In the genomic region with DNA sequence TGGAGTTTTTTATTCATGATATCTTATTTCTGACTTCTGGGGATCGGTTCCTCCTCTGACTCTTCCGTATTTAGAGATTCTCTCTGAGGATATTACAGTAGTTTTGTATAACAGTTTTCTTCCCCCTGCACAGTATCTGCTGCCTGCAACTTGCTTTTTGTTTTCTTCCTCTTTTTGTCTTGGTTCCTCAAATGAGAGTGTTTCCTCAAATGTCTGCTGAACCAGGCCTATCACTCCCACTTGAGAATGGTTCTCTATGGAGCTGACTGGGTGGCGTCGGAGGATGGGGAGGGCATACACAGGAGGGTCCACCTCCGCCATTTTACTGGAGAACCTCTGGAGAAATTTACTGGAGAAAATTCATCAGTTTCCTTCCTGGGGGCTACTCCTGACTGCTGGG, we compare ENCODE assay signal across 13 cellular contexts. TPM values are rescaled to one million over a fixed set of nuclear protein-coding genes. Genes with fewer than 3 reads are reported as not detected.
A peak's percentile ranks its signal among the peaks of the same experiment; 100 is the strongest.
DNase-seq lines count a peak whose midpoint lies in the region; ATAC-seq and TF ChIP-seq lines count a peak whose summit lies in the region.
"Had no signal": no experiment of that assay in that cellular context is flagged by ENCODE, and none has a peak within 500 bp of the region (broad histone marks: within the 10 kb centered on the region; RNA-seq: fewer than 3 reads in every experiment).

No MANE protein-coding gene starts in this region.

- no peaks in the 10 kb centered on the region for H3K9me3 ChIP-seq in mucosa of descending colon

- H3K36me3 Mint-ChIP-seq in activated T-cell treated with anti-CD3 and anti-CD28 coated beads, Interleukin-2, amount 50 U/mL, for 24 hours (ENCODE audit: low read depth), result no peaks in the 10 kb centered on the region

- DNase-seq in GM12864 (ENCODE audit: low read depth) (peak; percentile 22), KG1 (lab: John Stamatoyannopoulos, UW) (peak; percentile 65), UCSD-AML1 (lab: John Stamatoyannopoulos, UW; ENCODE audit: unreplicated experiment) (peak; percentile 65), mucosa of descending colon (no peak), RPMI8226 (no peak), NCI-H1105 treated with DMSO at 0.1 percent for 48 hours (lab: John Stamatoyannopoulos, UW) (no peak)
- DNase-seq in activated T-cell treated with anti-CD3 and anti-CD28 coated beads, Interleukin-2, amount 50 U/mL, for 24 hours, result no peak
- DNase-seq: activated T-cell treated with anti-CD3 and anti-CD28 coated beads, Interleukin-2, amount 50 U/mL, for 48 hours; GOT3; midbrain; NCI-H2029 treated with DMSO at 0.1 percent for 48 hours; stimulated activated CD4-positive, alpha-beta T cell treated with anti-CD3 and anti-CD28 coated beads, Interleukin-4, amount 100 ng/mL, for 24 hours had no signal

- no peak overlapping the region for H3K27ac Mint-ChIP-seq in activated T-cell treated with anti-CD3 and anti-CD28 coated beads, Interleukin-2, amount 50 U/mL, for 24 hours

- no peaks in the 10 kb centered on the region for H3K4me1 Mint-ChIP-seq in activated T-cell treated with anti-CD3 and anti-CD28 coated beads, Interleukin-2, amount 50 U/mL, for 24 hours (ENCODE audit: low read depth)

- H3K4me3 Mint-ChIP-seq in activated T-cell treated with anti-CD3 and anti-CD28 coated beads, Interleukin-2, amount 50 U/mL, for 24 hours, result no peak overlapping the region

- no peaks in the 10 kb centered on the region for H3K4me1 ChIP-seq in mucosa of descending colon (ENCODE audit: low read depth)

- H3K9me3 Mint-ChIP-seq in activated T-cell treated with anti-CD3 and anti-CD28 coated beads, Interleukin-2, amount 50 U/mL, for 24 hours, result no peaks in the 10 kb centered on the region

- TF ChIP-seq CTCF in GM12864 (IDR thresholded peaks at IDR 0.05; ENCODE audit: low read depth, low read length, missing control alignments) (no peak), mucosa of descending colon (IDR thresholded peaks at IDR 0.05) (no peak)

- intact Hi-C loops in mucosa of descending colon (cut with DNase I, micrococcal nuclease), result no loop called here

- H3K4me3 ChIP-seq in GM12864 (ENCODE audit: low read depth, low read length), result no peak overlapping the region
- no peak overlapping the region for H3K4me3 ChIP-seq in mucosa of descending colon

- no peaks in the 10 kb centered on the region for H3K36me3 ChIP-seq in mucosa of descending colon (ENCODE audit: low read depth)

- ATAC-seq in mucosa of descending colon (peak; percentile 56), GM18909 (IDR thresholded peaks at IDR 0.05; ENCODE audit: poor library complexity, unreplicated experiment) (no peak)

- peaks cover 20% of the 10 kb centered on the region for H3K27me3 Mint-ChIP-seq in activated T-cell treated with anti-CD3 and anti-CD28 coated beads, Interleukin-2, amount 50 U/mL, for 24 hours

RNA-seq across cellular contexts. Expression of a gene that starts 27.7 kb away (rescaled TPM):
- 1 to 10 TPM in 2 of 3 donors, under 1 TPM in 1; 0.93 to 5.9 (median 1.3) TPM for total RNA-seq in mucosa of descending colon

Comparison
In these comparisons a context has a peak if more than half of its experiments do, and no peak if none do; other contexts are left out.
1. DNase-seq: peak in GM12864 (single experiment), KG1 (single experiment) and UCSD-AML1 (single experiment); none in mucosa of descending colon (0 of 3), RPMI8226 (single experiment), NCI-H1105 treated with DMSO at 0.1 percent for 48 hours (single experiment) and activated T-cell treated with anti-CD3 and anti-CD28 coated beads, Interleukin-2, amount 50 U/mL, for 24 hours (single experiment).